8 cellular contexts compared by ENCODE assay signal in the genomic region with DNA sequence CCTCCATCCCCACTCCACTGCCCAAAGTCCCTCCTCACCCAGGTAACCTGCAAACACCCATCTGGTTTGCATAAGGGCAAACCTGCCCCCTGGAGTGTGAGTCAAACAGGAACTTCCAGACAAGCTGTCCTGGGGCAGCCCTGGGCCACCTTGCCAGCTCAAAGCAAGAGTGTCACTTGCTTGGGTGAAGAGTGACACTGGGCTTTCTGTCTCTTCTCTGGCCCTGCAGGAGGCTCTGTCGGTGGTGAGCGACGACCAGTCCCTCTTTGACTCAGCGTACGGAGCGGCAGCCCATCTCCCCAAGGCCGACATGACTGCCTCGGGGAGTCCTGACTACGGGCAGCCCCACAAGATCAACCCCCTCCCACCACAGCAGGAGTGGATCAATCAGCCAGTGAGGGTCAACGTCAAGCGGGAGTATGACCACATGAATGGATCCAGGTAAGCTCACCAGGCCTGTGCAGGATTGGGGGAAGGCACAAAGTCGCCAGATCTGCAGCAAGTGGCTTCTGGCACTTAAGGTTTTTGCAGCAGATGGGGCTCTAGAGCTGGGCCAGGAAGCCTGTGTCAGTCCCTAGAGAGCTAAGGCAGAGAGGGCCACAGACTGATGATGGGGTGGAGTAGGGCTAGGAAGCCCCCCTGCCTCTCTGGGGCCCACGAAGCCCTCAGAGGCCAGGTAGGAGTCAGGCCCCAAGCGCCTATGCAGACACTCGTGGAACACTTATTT.
A peak's percentile ranks its signal among the peaks of the same experiment; 100 is the strongest.
DNase-seq lines count a peak whose midpoint lies in the region; ATAC-seq and TF ChIP-seq lines count a peak whose summit lies in the region.

No MANE protein-coding gene starts in this region.

- H3K4me1 ChIP-seq in MM.1S (ENCODE audit: low read length) (peaks cover 66% of the 10 kb centered on the region), mucosa of rectum (ENCODE audit: control insufficient read depth in 2 of 2, insufficient read depth in 2 of 2, low read length in 2 of 2) (no peaks in the 10 kb centered on the region), SK-N-SH (ENCODE audit: control insufficient read depth in 1 of 2, insufficient read depth in 2 of 2, low read depth in 1 of 2, low read length in 1 of 2) (peaks cover 0 to 19% of the 10 kb centered on the region in 2 experiments; a peak in 3 of 4 replicates)

- H3K27ac ChIP-seq in MM.1S (ENCODE audit: low read length) = peak overlapping the region; percentile 94
- peak overlapping the region; percentile 18 to 24 for H3K27ac ChIP-seq in mucosa of rectum (ENCODE audit: low read depth in 2 of 2, low read length in 2 of 2)
- H3K27ac ChIP-seq in SK-N-SH (ENCODE audit: low read depth in 2 of 2, low read length in 1 of 2) = peak overlapping the region in 1 of 2 experiments; percentile 92; a peak in 2 of 4 replicates

- H3K27me3 ChIP-seq in MM.1S (replicated peaks; ENCODE audit: insufficient read depth, low read length) = no peaks in the 10 kb centered on the region
- no peaks in the 10 kb centered on the region for H3K27me3 ChIP-seq in mucosa of rectum (ENCODE audit: control insufficient read depth in 2 of 2, insufficient read depth in 2 of 2, low read length in 2 of 2)
- no peaks in the 10 kb centered on the region for H3K27me3 ChIP-seq in SK-N-SH (ENCODE audit: insufficient read depth)

- TF ChIP-seq EP300 in SK-N-SH (IDR thresholded peaks at IDR 0.05; ENCODE audit: borderline replicate concordance in 1 of 2, low read depth in 1 of 2, low read length in 1 of 2) = no peak

- H3K4me2 ChIP-seq in MM.1S (ENCODE audit: low read depth, low read length) (peak overlapping the region; percentile 93), SK-N-SH (no peak overlapping the region)

- 92% methylated on average over 7 of the region's 15 CpGs for WGBS in SK-N-SH (ENCODE audit: low lambda C conversion rate)

- H3K4me3 ChIP-seq in MM.1S (ENCODE audit: low read length) (peak overlapping the region; percentile 56), mucosa of rectum (ENCODE audit: low read length in 2 of 2) (no peak overlapping the region), SK-N-SH (ENCODE audit: low read depth in 2 of 2, low read length in 1 of 2) (no peak overlapping the region)

- TF ChIP-seq CTCF in MM.1S (IDR thresholded peaks at IDR 0.05; ENCODE audit: low read length) (peak; percentile 11; the same call in 1 of the 2 replicates), SK-N-SH (IDR thresholded peaks at IDR 0.05) (no peak)

- H3F3A ChIP-seq in MM.1S (ENCODE audit: insufficient read depth, low read length) (peaks cover 20% of the 10 kb centered on the region), SK-N-SH (replicated peaks; ENCODE audit: insufficient read depth) (peaks cover 21% of the 10 kb centered on the region)

- H3K9me3 ChIP-seq in MM.1S (replicated peaks; ENCODE audit: insufficient read depth, low read length) = no peaks in the 10 kb centered on the region
- no peaks in the 10 kb centered on the region for H3K9me3 ChIP-seq in mucosa of rectum (ENCODE audit: control insufficient read depth in 2 of 2, low read length in 2 of 2)
- no peaks in the 10 kb centered on the region for H3K9me3 ChIP-seq in SK-N-SH

- CTCF ChIA-PET in SK-N-SH (lab: Yijun Ruan, JAX) = interaction anchor here (1.7 to 2.5 kb wide), 2 partner anchors 9 to 19 kb away, joined by 4 to 6 read pairs; no protein-coding TSS in a partner anchor

- DNase-seq in MM.1S (peak; percentile 79), RKO (ENCODE audit: low spot score) (no peak), SK-N-SH (no peak), DMS 273 (lab: John Stamatoyannopoulos, UW; ENCODE audit: unreplicated experiment) (no peak), SIG-M5 (lab: John Stamatoyannopoulos, UW) (no peak)

- no peak overlapping the region for H2AFZ ChIP-seq in MM.1S (ENCODE audit: low read length)
- no peak overlapping the region for H2AFZ ChIP-seq in SK-N-SH (ENCODE audit: low read depth)

- ATAC-seq in GM21723 (IDR thresholded peaks at IDR 0.05; ENCODE audit: unreplicated experiment) = peak; percentile 75

- 0 out of 2 replicates have a peak, but pooled peaks cover 6% of the 10 kb centered on the region for H3K36me3 ChIP-seq in MM.1S (replicated peaks; ENCODE audit: insufficient read depth, low read length)
- H3K36me3 ChIP-seq in mucosa of rectum (ENCODE audit: control insufficient read depth in 2 of 2, insufficient read depth in 2 of 2, low read length in 2 of 2) = peaks cover 0 to 21% of the 10 kb centered on the region in 2 donors
- no peaks in the 10 kb centered on the region for H3K36me3 ChIP-seq in SK-N-SH (replicated peaks in 1 of 2; ENCODE audit: control insufficient read depth in 1 of 2, insufficient read depth in 2 of 2, low read length in 1 of 2)

- H3K79me2 ChIP-seq in MM.1S (ENCODE audit: low read length) (peaks cover 96% of the 10 kb centered on the region), SK-N-SH (ENCODE audit: insufficient read depth) (peaks cover 14% of the 10 kb centered on the region; the same call in 1 of the 2 replicates)

- H4K20me1 ChIP-seq in MM.1S (ENCODE audit: insufficient read depth, low read length) = no peaks in the 10 kb centered on the region
- no peaks in the 10 kb centered on the region for H4K20me1 ChIP-seq in SK-N-SH (ENCODE audit: insufficient read depth)

- H3K9ac ChIP-seq in MM.1S (ENCODE audit: low read length) = peak overlapping the region; percentile 82
- H3K9ac ChIP-seq in mucosa of rectum (ENCODE audit: low read depth in 1 of 2, low read length in 2 of 2) = no peak overlapping the region
- H3K9ac ChIP-seq in SK-N-SH = no peak overlapping the region

- H3K9me2 ChIP-seq in MM.1S (replicated peaks; ENCODE audit: insufficient read depth, low read length) (no peaks in the 10 kb centered on the region), SK-N-SH (no peaks in the 10 kb centered on the region)

- TF ChIP-seq RAD21 in SK-N-SH (IDR thresholded peaks at IDR 0.05; ENCODE audit: low read length) = no peak

- POLR2A ChIA-PET in SK-N-SH (lab: Yijun Ruan, JAX) = no interaction called here

- TF ChIP-seq POLR2A in GM18526 (IDR thresholded peaks at IDR 0.05; ENCODE audit: extremely low read depth, insufficient read length) = peak; percentile 47

TF ChIP-seq in SK-N-SH, 30 proteins besides CTCF, POLR2A, EP300 and RAD21:
- TF ChIP-seq SIN3A (IDR thresholded peaks at IDR 0.05; ENCODE audit: borderline replicate concordance, low read depth, low read length) (no peak), FOXJ3 (CRISPR knock-in tag; IDR thresholded peaks at IDR 0.05) (no peak), SMC3 (IDR thresholded peaks at IDR 0.05; ENCODE audit: low read depth, low read length) (no peak)
- TF ChIP-seq, protein P1, sequence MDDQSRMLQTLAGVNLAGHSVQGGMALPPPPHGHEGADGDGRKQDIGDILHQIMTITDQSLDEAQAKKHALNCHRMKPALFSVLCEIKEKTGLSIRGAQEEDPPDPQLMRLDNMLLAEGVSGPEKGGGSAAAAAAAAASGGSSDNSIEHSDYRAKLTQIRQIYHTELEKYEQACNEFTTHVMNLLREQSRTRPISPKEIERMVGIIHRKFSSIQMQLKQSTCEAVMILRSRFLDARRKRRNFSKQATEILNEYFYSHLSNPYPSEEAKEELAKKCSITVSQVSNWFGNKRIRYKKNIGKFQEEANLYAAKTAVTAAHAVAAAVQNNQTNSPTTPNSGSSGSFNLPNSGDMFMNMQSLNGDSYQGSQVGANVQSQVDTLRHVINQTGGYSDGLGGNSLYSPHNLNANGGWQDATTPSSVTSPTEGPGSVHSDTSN (IDR thresholded peaks at IDR 0.05) = no peak
